Comparison of ENCODE assay signal across 1 cellular context in the genomic region with DNA sequence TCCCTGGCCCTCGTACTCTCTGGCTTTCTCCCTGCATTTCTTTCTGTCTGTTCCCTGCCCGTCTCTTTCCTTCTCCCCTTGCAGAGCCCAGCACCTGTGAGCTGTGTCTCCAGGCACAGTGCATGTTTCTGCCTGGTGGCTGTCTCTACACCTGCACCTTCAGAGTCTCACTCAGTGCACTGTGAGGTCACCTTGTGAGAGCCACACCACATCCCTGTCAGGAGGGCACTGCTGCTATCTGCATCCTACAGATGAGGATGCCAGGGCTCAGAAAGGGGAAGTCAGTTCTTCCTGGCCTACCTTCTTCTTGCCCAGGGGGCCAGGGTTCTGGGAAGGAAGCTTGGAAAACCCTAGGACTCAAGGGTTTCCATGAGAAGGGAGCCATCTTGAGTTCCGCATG.
TF ChIP-seq lines count a peak whose summit lies in the region.

No MANE protein-coding gene starts in this region.

TF ChIP-seq in WTC11, 78 proteins besides CTCF, POLR2A, EP300 and RAD21:
- TF ChIP-seq, protein P1, sequence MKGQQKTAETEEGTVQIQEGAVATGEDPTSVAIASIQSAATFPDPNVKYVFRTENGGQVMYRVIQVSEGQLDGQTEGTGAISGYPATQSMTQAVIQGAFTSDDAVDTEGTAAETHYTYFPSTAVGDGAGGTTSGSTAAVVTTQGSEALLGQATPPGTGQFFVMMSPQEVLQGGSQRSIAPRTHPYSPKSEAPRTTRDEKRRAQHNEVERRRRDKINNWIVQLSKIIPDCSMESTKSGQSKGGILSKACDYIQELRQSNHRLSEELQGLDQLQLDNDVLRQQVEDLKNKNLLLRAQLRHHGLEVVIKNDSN (CRISPR knock-in tag; IDR thresholded peaks at IDR 0.05), result no peak
- no peak for TF ChIP-seq ZNF423 (CRISPR knock-in tag; IDR thresholded peaks at IDR 0.05)
- TF ChIP-seq, protein P2, sequence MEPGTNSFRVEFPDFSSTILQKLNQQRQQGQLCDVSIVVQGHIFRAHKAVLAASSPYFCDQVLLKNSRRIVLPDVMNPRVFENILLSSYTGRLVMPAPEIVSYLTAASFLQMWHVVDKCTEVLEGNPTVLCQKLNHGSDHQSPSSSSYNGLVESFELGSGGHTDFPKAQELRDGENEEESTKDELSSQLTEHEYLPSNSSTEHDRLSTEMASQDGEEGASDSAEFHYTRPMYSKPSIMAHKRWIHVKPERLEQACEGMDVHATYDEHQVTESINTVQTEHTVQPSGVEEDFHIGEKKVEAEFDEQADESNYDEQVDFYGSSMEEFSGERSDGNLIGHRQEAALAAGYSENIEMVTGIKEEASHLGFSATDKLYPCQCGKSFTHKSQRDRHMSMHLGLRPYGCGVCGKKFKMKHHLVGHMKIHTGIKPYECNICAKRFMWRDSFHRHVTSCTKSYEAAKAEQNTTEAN (CRISPR knock-in tag; IDR thresholded peaks at IDR 0.05), result no peak
- no peak for TF ChIP-seq GABPB1 (CRISPR knock-in tag; IDR thresholded peaks at IDR 0.05)
- TF ChIP-seq TP53 (CRISPR knock-in tag; IDR thresholded peaks at IDR 0.05), result no peak
- TF ChIP-seq, protein P3, sequence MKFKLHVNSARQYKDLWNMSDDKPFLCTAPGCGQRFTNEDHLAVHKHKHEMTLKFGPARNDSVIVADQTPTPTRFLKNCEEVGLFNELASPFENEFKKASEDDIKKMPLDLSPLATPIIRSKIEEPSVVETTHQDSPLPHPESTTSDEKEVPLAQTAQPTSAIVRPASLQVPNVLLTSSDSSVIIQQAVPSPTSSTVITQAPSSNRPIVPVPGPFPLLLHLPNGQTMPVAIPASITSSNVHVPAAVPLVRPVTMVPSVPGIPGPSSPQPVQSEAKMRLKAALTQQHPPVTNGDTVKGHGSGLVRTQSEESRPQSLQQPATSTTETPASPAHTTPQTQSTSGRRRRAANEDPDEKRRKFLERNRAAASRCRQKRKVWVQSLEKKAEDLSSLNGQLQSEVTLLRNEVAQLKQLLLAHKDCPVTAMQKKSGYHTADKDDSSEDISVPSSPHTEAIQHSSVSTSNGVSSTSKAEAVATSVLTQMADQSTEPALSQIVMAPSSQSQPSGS (CRISPR knock-in tag; IDR thresholded peaks at IDR 0.05; ENCODE audit: borderline replicate concordance, low read depth), result no peak
TF ChIP-seq in WTC11: peak in this region for 0.
